25 cellular contexts compared by ENCODE assay signal in genomic region chr14:62189698-62190097, GRCh38.
DNase-seq lines count a peak whose midpoint lies in the region; ATAC-seq and TF ChIP-seq lines count a peak whose summit lies in the region.
"Had no signal": no experiment of that assay in that cellular context is flagged by ENCODE, and none has a peak within 500 bp of the region (broad histone marks: within the 10 kb centered on the region; RNA-seq: fewer than 3 reads in every experiment).

No MANE protein-coding gene starts in this region.

- TF ChIP-seq CTCF in cardiac fibroblast (IDR thresholded peaks at IDR 0.05; ENCODE audit: low read depth, low read length) (no peak), omental fat pad (IDR thresholded peaks at IDR 0.05) (no peak)

- peaks cover 12 to 50% (median 33%) of the 10 kb centered on the region in 5 donors for H3K27me3 Mint-ChIP-seq in naive thymus-derived CD4-positive, alpha-beta T cell

- no peaks in the 10 kb centered on the region for H3K36me3 Mint-ChIP-seq in naive thymus-derived CD4-positive, alpha-beta T cell
- H3K36me3 Mint-ChIP-seq: IgD-negative memory B cell, mesothelial cell of epicardium had no signal

- DNase-seq in NCI-H2196 (lab: John Stamatoyannopoulos, UW; ENCODE audit: unreplicated experiment) (peak; percentile 4), NCI-H2196 treated with DMSO at 0.1 percent for 48 hours (lab: John Stamatoyannopoulos, UW; ENCODE audit: unreplicated experiment) (no peak), RPMI7951 (ENCODE audit: low read depth) (peak; percentile 22), cardiac fibroblast (ENCODE audit: low read depth in 2 of 2) (peak; percentile 25 to 72), omental fat pad (ENCODE audit: low spot score) (no peak), NCI-H524 treated with DMSO at 0.1 percent for 48 hours (lab: John Stamatoyannopoulos, UW) (no peak)
- DNase-seq in naive thymus-derived CD4-positive, alpha-beta T cell = no peak
- DNase-seq: activated CD4-positive, alpha-beta T cell treated with anti-CD3 and anti-CD28 coated beads for 48 hours; activated naive CD8-positive, alpha-beta T cell treated with anti-CD3 and anti-CD28 coated beads, Interleukin-2, amount 50 U/mL, for 24 hours; Calu3; effector CD8-positive, alpha-beta T cell; GDM1; kidney glomerular epithelial cell; MV-4-11; NCI-H187 treated with DMSO at 0.1 percent for 48 hours; NCI-H446 treated with DMSO at 0.1 percent for 48 hours; nephron progenitor cell; NK-92 treated with Interleukin-12 subunit alpha and Interleukin-12 subunit beta, amount 100 ng/mL, for 24 hours had no signal

- H3K9me3 ChIP-seq in naive thymus-derived CD4-positive, alpha-beta T cell (ENCODE audit: control insufficient read depth in 2 of 3, low read length in 3 of 3) = no peaks in the 10 kb centered on the region
- H3K9me3 ChIP-seq: BLaER1, HAP-1, prostate gland had no signal

- H3K4me3 ChIP-seq in cardiac fibroblast (replicated peaks in 1 of 2; ENCODE audit: low read depth in 2 of 2, low read length in 2 of 2) = no peak overlapping the region
- no peak overlapping the region for H3K4me3 ChIP-seq in naive thymus-derived CD4-positive, alpha-beta T cell (ENCODE audit: low read length)
- H3K4me3 ChIP-seq: BLaER1, HAP-1, prostate gland had no signal

- H3K36me3 ChIP-seq in naive thymus-derived CD4-positive, alpha-beta T cell (ENCODE audit: control insufficient read depth in 2 of 3, insufficient read depth in 3 of 3, low read length in 3 of 3) = no peaks in the 10 kb centered on the region
- H3K36me3 ChIP-seq: BLaER1, HAP-1, prostate gland had no signal

- intact Hi-C loops in naive thymus-derived CD4-positive, alpha-beta T cell (cut with micrococcal nuclease) = no loop called here

- peak; percentile 82 for ATAC-seq in omental fat pad (ENCODE audit: low FRiP score)
- ATAC-seq in GM18502 (IDR thresholded peaks at IDR 0.05; ENCODE audit: poor library complexity, unreplicated experiment) = no peak
- no peak for ATAC-seq in naive thymus-derived CD4-positive, alpha-beta T cell
- ATAC-seq: activated naive CD8-positive, alpha-beta T cell treated with anti-CD3 and anti-CD28 coated beads, Interleukin-2, amount 50 U/mL, for 24 hours had no signal

- no peak overlapping the region for H3K27ac Mint-ChIP-seq in naive thymus-derived CD4-positive, alpha-beta T cell
- H3K27ac Mint-ChIP-seq: activated naive CD8-positive, alpha-beta T cell treated with anti-CD3 and anti-CD28 coated beads, Interleukin-2, amount 50 U/mL, for 24 hours; IgD-negative memory B cell; mesothelial cell of epicardium; nephron progenitor cell had no signal

- H3K27me3 ChIP-seq in naive thymus-derived CD4-positive, alpha-beta T cell (ENCODE audit: control insufficient read depth in 2 of 2, insufficient read depth in 2 of 2, low read length in 2 of 2) = no peaks in the 10 kb centered on the region
- H3K27me3 ChIP-seq: BLaER1 had no signal

- POLR2A ChIA-PET in naive thymus-derived CD4-positive, alpha-beta T cell (lab: Charles Lee) = no interaction called here

- H3K4me1 ChIP-seq in naive thymus-derived CD4-positive, alpha-beta T cell (ENCODE audit: control insufficient read depth in 2 of 2, insufficient read depth in 2 of 2, low read length in 2 of 2) = no peaks in the 10 kb centered on the region
- H3K4me1 ChIP-seq: BLaER1, HAP-1, prostate gland had no signal

- H3K9me3 Mint-ChIP-seq in naive thymus-derived CD4-positive, alpha-beta T cell = peaks cover 0 to 5% (median 2%) of the 10 kb centered on the region in 11 donors
- H3K9me3 Mint-ChIP-seq: activated naive CD8-positive, alpha-beta T cell treated with anti-CD3 and anti-CD28 coated beads, Interleukin-2, amount 50 U/mL, for 24 hours; IgD-negative memory B cell had no signal

- H3K27ac ChIP-seq in naive thymus-derived CD4-positive, alpha-beta T cell (ENCODE audit: low read depth, low read length) = no peak overlapping the region
- H3K27ac ChIP-seq: 22Rv1, BLaER1, prostate gland had no signal

- CTCF ChIA-PET in naive thymus-derived CD4-positive, alpha-beta T cell (lab: Charles Lee) = no interaction called here

- no peaks in the 10 kb centered on the region for H3K4me1 Mint-ChIP-seq in naive thymus-derived CD4-positive, alpha-beta T cell
- H3K4me1 Mint-ChIP-seq: activated naive CD8-positive, alpha-beta T cell treated with anti-CD3 and anti-CD28 coated beads, Interleukin-2, amount 50 U/mL, for 24 hours; IgD-negative memory B cell; nephron progenitor cell had no signal

- no peak overlapping the region for H3K4me3 Mint-ChIP-seq in naive thymus-derived CD4-positive, alpha-beta T cell
- H3K4me3 Mint-ChIP-seq: activated naive CD8-positive, alpha-beta T cell treated with anti-CD3 and anti-CD28 coated beads, Interleukin-2, amount 50 U/mL, for 24 hours; IgD-negative memory B cell; mesothelial cell of epicardium; nephron progenitor cell had no signal

Comparison
In these comparisons a context has a peak if more than half of its experiments do, and no peak if none do; other contexts are left out.
1. DNase-seq: peak in NCI-H2196 (single experiment), RPMI7951 (single experiment) and cardiac fibroblast (2 of 2); none in NCI-H2196 treated with DMSO at 0.1 percent for 48 hours (single experiment), omental fat pad (single experiment), NCI-H524 treated with DMSO at 0.1 percent for 48 hours (single experiment) and naive thymus-derived CD4-positive, alpha-beta T cell (0 of 9).